23 cellular contexts compared by ENCODE assay signal in genomic region chr13:74258951-74259350, GRCh38.
"Had no signal": no experiment of that assay in that cellular context is flagged by ENCODE, and none has a peak within 500 bp of the region (broad histone marks: within the 10 kb centered on the region; RNA-seq: fewer than 3 reads in every experiment).

No MANE protein-coding gene starts in this region.

- DNase-seq: activated CD4-positive, alpha-beta T cell treated with anti-CD3 and anti-CD28 coated beads, Interleukin-2, amount 50 U/mL, for 48 hours; activated naive CD4-positive, alpha-beta T cell treated with anti-CD3 and anti-CD28 coated beads, Interleukin-2, amount 50 U/mL, for 16 hours; activated T-cell treated with anti-CD3 and anti-CD28 coated beads, Interleukin-2, amount 50 U/mL, for 1 hour; amygdala; body of pancreas; effector CD8-positive, alpha-beta T cell; foreskin fibroblast; hippocampal formation; kidney; left ventricle myocardium inferior; mucosa of descending colon; occipital lobe; stimulated activated CD4-positive, alpha-beta T cell treated with anti-CD3 and anti-CD28 coated beads, Interleukin-4, amount 100 ng/mL, for 24 hours; stimulated activated CD8-positive, alpha-beta memory T cell treated with anti-CD3 and anti-CD28 coated beads, Interleukin-4, amount 100 ng/mL, for 48 hours; stimulated activated naive CD4-positive, alpha-beta T cell treated with Interleukin-2 at 50 U/mL for 16 hours; T1000 had no signal

- H3K4me3 ChIP-seq: body of pancreas, left ventricle myocardium inferior, mucosa of descending colon, right atrium auricular region, skin epidermis, tibial nerve, vagina had no signal

- H3K9me3 ChIP-seq: body of pancreas, mucosa of descending colon, vagina had no signal

- H3K36me3 Mint-ChIP-seq: memory B cell had no signal

- H3K27ac Mint-ChIP-seq: nephron, progenitor cell of endocrine pancreas had no signal

- ATAC-seq: body of pancreas, mucosa of descending colon had no signal

- H3K36me3 ChIP-seq: left ventricle myocardium inferior, right atrium auricular region, tibial nerve, vagina had no signal

- H3K4me1 Mint-ChIP-seq: memory B cell had no signal

- H3K4me3 Mint-ChIP-seq: memory B cell, nephron had no signal

- H3K27me3 Mint-ChIP-seq: progenitor cell of endocrine pancreas had no signal

- H3K27me3 ChIP-seq: body of pancreas, right atrium auricular region, tibial nerve, vagina had no signal

- H3K4me1 ChIP-seq: body of pancreas, left ventricle myocardium inferior, right atrium auricular region, tibial nerve, vagina had no signal
